Comparison of ENCODE assay signal across 8 cellular contexts in genomic region chr15:40844543-40844981, GRCh38. TPM values are rescaled to one million over a fixed set of nuclear protein-coding genes. Genes with fewer than 3 reads are reported as not detected.
DNase-seq lines count a peak whose midpoint lies in the region; ATAC-seq and TF ChIP-seq lines count a peak whose summit lies in the region.

No MANE protein-coding gene starts in this region.

- TF ChIP-seq CTCF in neural progenitor cell (IDR thresholded peaks at IDR 0.05): no peak

- H3K27me3 ChIP-seq in HUES6 (ENCODE audit: control insufficient read depth, insufficient read depth, low read length): peaks cover 26% of the 10 kb centered on the region; the same call in 1 of the 2 replicates
- H3K27me3 ChIP-seq in neural progenitor cell: peaks cover 40% of the 10 kb centered on the region

- H2AFZ ChIP-seq in neural progenitor cell (replicated peaks): peak overlapping the region; percentile 77

- H3K4me3 ChIP-seq in HUES6 (ENCODE audit: low read depth, low read length) (peak overlapping the region; percentile 69), neural progenitor cell (peak overlapping the region; percentile 76)

- no peaks in the 10 kb centered on the region for H3K9me3 Mint-ChIP-seq in activated CD4-positive, alpha-beta memory T cell treated with anti-CD3 and anti-CD28 coated beads for 36 hours
- H3K9me3 Mint-ChIP-seq in neural progenitor cell: no peaks in the 10 kb centered on the region

- no peak for ATAC-seq in HG03469 (IDR thresholded peaks at IDR 0.05; ENCODE audit: unreplicated experiment)

- H3K4me2 ChIP-seq in neural progenitor cell: peak overlapping the region; percentile 85

- H3F3A ChIP-seq in neural progenitor cell (ENCODE audit: low read depth): peaks cover 20% of the 10 kb centered on the region

- CTCF ChIA-PET in activated CD4-positive, alpha-beta memory T cell treated with anti-CD3 and anti-CD28 coated beads for 36 hours (lab: Charles Lee): interaction anchor here (1.2 to 9.8 kb wide), 6 partner anchors 13 to 62 kb away, joined by 3 to 109 read pairs (median 4); partner anchors contain the start of gene VPS18

- H3K4me1 ChIP-seq in HUES6 (ENCODE audit: control insufficient read depth, insufficient read depth, low read length): peaks cover 33% of the 10 kb centered on the region
- H3K4me1 ChIP-seq in neural progenitor cell: peaks cover 12% of the 10 kb centered on the region

- H3K4me1 Mint-ChIP-seq in activated CD4-positive, alpha-beta memory T cell treated with anti-CD3 and anti-CD28 coated beads for 36 hours (ENCODE audit: low read depth): peaks cover 27% of the 10 kb centered on the region
- peaks cover 22% of the 10 kb centered on the region for H3K4me1 Mint-ChIP-seq in neural progenitor cell

- H3K36me3 ChIP-seq in HUES6 (ENCODE audit: control insufficient read depth, insufficient read depth, low read length) (peaks cover 15% of the 10 kb centered on the region; the same call in 1 of the 2 replicates), neural progenitor cell (no peaks in the 10 kb centered on the region)

- H3K27me3 Mint-ChIP-seq in activated CD4-positive, alpha-beta memory T cell treated with anti-CD3 and anti-CD28 coated beads for 36 hours: peaks cover 6% of the 10 kb centered on the region
- H3K27me3 Mint-ChIP-seq in neural progenitor cell (ENCODE audit: insufficient read depth, low read depth): peaks cover 38% of the 10 kb centered on the region

- H3K27ac ChIP-seq in HUES6 (ENCODE audit: low read depth, low read length) (peak overlapping the region; percentile 64), epithelial cell of prostate (peak overlapping the region; percentile 97), neural progenitor cell (no peak overlapping the region)

- DNase-seq in AG08395 (ENCODE audit: low spot score) (peak; percentile 28), epithelial cell of prostate (ENCODE audit: low read depth, low spot score) (no peak), neural progenitor cell (ENCODE audit: low spot score) (peak; percentile 59), cerebellar nuclear complex (lab: John Stamatoyannopoulos, UW) (no peak), ureter (ENCODE audit: low spot score) (no peak)
- DNase-seq in activated CD4-positive, alpha-beta memory T cell treated with anti-CD3 and anti-CD28 coated beads for 36 hours: peak; percentile 56

- no peaks in the 10 kb centered on the region for H3K36me3 Mint-ChIP-seq in activated CD4-positive, alpha-beta memory T cell treated with anti-CD3 and anti-CD28 coated beads for 36 hours
- no peaks in the 10 kb centered on the region for H3K36me3 Mint-ChIP-seq in neural progenitor cell

- H3K27ac Mint-ChIP-seq in activated CD4-positive, alpha-beta memory T cell treated with anti-CD3 and anti-CD28 coated beads for 36 hours: no peak overlapping the region
- H3K27ac Mint-ChIP-seq in neural progenitor cell: peak overlapping the region; percentile 62

- H3K9ac ChIP-seq in HUES6 (ENCODE audit: low read length) (peak overlapping the region; percentile 34), neural progenitor cell (no peak overlapping the region)

- POLR2A ChIA-PET in activated CD4-positive, alpha-beta memory T cell treated with anti-CD3 and anti-CD28 coated beads for 36 hours (lab: Charles Lee): interaction anchor here (1.1 kb wide), 1 partner anchor 12 kb away, joined by 3 read pairs; no protein-coding TSS in a partner anchor

- no peaks in the 10 kb centered on the region for H4K20me1 ChIP-seq in neural progenitor cell (ENCODE audit: low read depth)

- H3K4me3 Mint-ChIP-seq in activated CD4-positive, alpha-beta memory T cell treated with anti-CD3 and anti-CD28 coated beads for 36 hours: peak overlapping the region; percentile 83
- peak overlapping the region; percentile 81 for H3K4me3 Mint-ChIP-seq in neural progenitor cell

- H3K9me3 ChIP-seq in HUES6 (ENCODE audit: control insufficient read depth, insufficient read depth, low read depth, low read length): no peaks in the 10 kb centered on the region
- H3K9me3 ChIP-seq in neural progenitor cell (ENCODE audit: low read depth): no peaks in the 10 kb centered on the region

- intact Hi-C loops in activated CD4-positive, alpha-beta memory T cell treated with anti-CD3 and anti-CD28 coated beads for 36 hours (cut with micrococcal nuclease): loop anchor here (2.0 to 10.0 kb wide), 2 partner anchors 38 to 80 kb away; partner anchors contain the start of genes C15orf62, DNAJC17, GCHFR and ZFYVE19

- no peaks in the 10 kb centered on the region for H3K79me2 ChIP-seq in neural progenitor cell (ENCODE audit: low read depth)

RNA-seq across cellular contexts. Expression of gene SPINT1, which starts 0.7 kb away (rescaled TPM):
- total RNA-seq in activated CD4-positive, alpha-beta memory T cell treated with anti-CD3 and anti-CD28 coated beads for 36 hours: 10 to 100 TPM; 11.3 to 13.1 TPM
- 12.0 and 13.7 TPM in 2 replicates for total RNA-seq in neural progenitor cell (ENCODE audit: low replicate concordance)
- 138 TPM for total RNA-seq in ureter

RNA-seq across cellular contexts. Expression of gene PPP1R14D, which starts 16.1 kb away (rescaled TPM):
- not detected for total RNA-seq in activated CD4-positive, alpha-beta memory T cell treated with anti-CD3 and anti-CD28 coated beads for 36 hours
- not detected in 2 replicates for total RNA-seq in neural progenitor cell (ENCODE audit: low replicate concordance)
- total RNA-seq in ureter: not detected

RNA-seq across cellular contexts. Expression of gene RHOV, which starts 29.5 kb away (rescaled TPM):
- total RNA-seq in activated CD4-positive, alpha-beta memory T cell treated with anti-CD3 and anti-CD28 coated beads for 36 hours: under 1 TPM; 0.29 to 0.53 TPM
- total RNA-seq in neural progenitor cell (ENCODE audit: low replicate concordance) (1.2 TPM in 1 of 2 replicates, not detected in the other), ureter (31.4 TPM)

RNA-seq across cellular contexts. Expression of gene DNAJC17, which starts 37.3 kb away (rescaled TPM):
- 10 to 100 TPM; 32.5 to 34.5 TPM for total RNA-seq in activated CD4-positive, alpha-beta memory T cell treated with anti-CD3 and anti-CD28 coated beads for 36 hours
- total RNA-seq in neural progenitor cell (ENCODE audit: low replicate concordance) (23.3 and 49.3 TPM in 2 replicates), ureter (51.3 TPM)

RNA-seq across cellular contexts. Expression of gene ZFYVE19, which starts 37.7 kb away (rescaled TPM):
- 10 to 100 TPM; 22.8 to 26.1 TPM for total RNA-seq in activated CD4-positive, alpha-beta memory T cell treated with anti-CD3 and anti-CD28 coated beads for 36 hours
- 19.3 and 20.2 TPM in 2 replicates for total RNA-seq in neural progenitor cell (ENCODE audit: low replicate concordance)
- total RNA-seq in ureter: 26.0 TPM

Comparison
In these comparisons a context has a peak if more than half of its experiments do, and no peak if none do; other contexts are left out.
1. DNase-seq: peak in AG08395 (single experiment), activated CD4-positive, alpha-beta memory T cell treated with anti-CD3 and anti-CD28 coated beads for 36 hours (single experiment) and neural progenitor cell (single experiment); none in epithelial cell of prostate (single experiment), cerebellar nuclear complex (0 of 2) and ureter (single experiment).
2. RNA of gene RHOV, which starts 29.5 kb away (total RNA-seq): 31.4 TPM in ureter (single experiment); 0.29 to 0.53 TPM in activated CD4-positive, alpha-beta memory T cell treated with anti-CD3 and anti-CD28 coated beads for 36 hours and 1.2 TPM in neural progenitor cell; every median in the first group is over 10 times any median in the second.